ENCODE assay signal across 9 cellular contexts in genomic region chr7:38932509-38933168, GRCh38. TPM values are rescaled to one million over a fixed set of nuclear protein-coding genes. Genes with fewer than 3 reads are reported as not detected.
DNase-seq lines count a peak whose midpoint lies in the region; ATAC-seq and TF ChIP-seq lines count a peak whose summit lies in the region.
"Had no signal": no experiment of that assay in that cellular context is flagged by ENCODE, and none has a peak within 500 bp of the region (broad histone marks: within the 10 kb centered on the region; RNA-seq: fewer than 3 reads in every experiment).

No MANE protein-coding gene starts in this region.

- H3K4me1 Mint-ChIP-seq in activated T-cell treated with anti-CD3 and anti-CD28 coated beads, Interleukin-2, amount 50 U/mL, for 72 hours (ENCODE audit: low read depth): no peaks in the 10 kb centered on the region

- DNase-seq in Caki2 (ENCODE audit: low read depth) (peak; percentile 50), HT-29 (ENCODE audit: low spot score) (peak; percentile 87), head of caudate nucleus (peak; percentile 13 to 84 (median 59)), prostate gland (ENCODE audit: low spot score) (peak; percentile 40), cerebellar nuclear complex (lab: John Stamatoyannopoulos, UW) (no peak)
- peak; percentile 57 to 60 for DNase-seq in activated T-cell treated with anti-CD3 and anti-CD28 coated beads, Interleukin-2, amount 50 U/mL, for 72 hours

- no peaks in the 10 kb centered on the region for H3K9me2 ChIP-seq in OCI-LY1 (ENCODE audit: low read depth, low read length)

- no peaks in the 10 kb centered on the region for H3K27me3 ChIP-seq in OCI-LY1 (ENCODE audit: insufficient read depth, low read length)
- H3K27me3 ChIP-seq in prostate gland (replicated peaks; ENCODE audit: insufficient read depth): no peaks in the 10 kb centered on the region

- no peak overlapping the region for H2AFZ ChIP-seq in OCI-LY1 (ENCODE audit: low read length)

- TF ChIP-seq CTCF in OCI-LY1 (IDR thresholded peaks at IDR 0.05; ENCODE audit: low read length): peak; percentile 100
- peak; percentile 54 to 73 (median 62) for TF ChIP-seq CTCF in prostate gland (IDR thresholded peaks at IDR 0.05)

- no peaks in the 10 kb centered on the region for H4K20me1 ChIP-seq in OCI-LY1 (ENCODE audit: insufficient read depth, low read length)

- H3F3A ChIP-seq in OCI-LY1 (ENCODE audit: insufficient read depth, low read length): no peaks in the 10 kb centered on the region

- intact Hi-C loops in head of caudate nucleus (cut with DNase I) (loop anchor here (10.0 kb wide), 1 partner anchor 532 kb away; no protein-coding TSS in a partner anchor), prostate gland (cut with DNase I) (loop anchor here (5.0 kb wide), 1 partner anchor 135 kb away; no protein-coding TSS in a partner anchor)

- no peaks in the 10 kb centered on the region for H3K79me2 ChIP-seq in OCI-LY1 (ENCODE audit: insufficient read depth, low read length)

- H3K4me3 Mint-ChIP-seq in activated T-cell treated with anti-CD3 and anti-CD28 coated beads, Interleukin-2, amount 50 U/mL, for 72 hours: no peak overlapping the region

- H3K27ac ChIP-seq in OCI-LY1 (ENCODE audit: low read depth, low read length, poor library complexity, severe bottlenecking) (no peak overlapping the region), prostate gland (no peak overlapping the region)

- ATAC-seq in GM19438 (IDR thresholded peaks at IDR 0.05; ENCODE audit: low read depth, unreplicated experiment): peak; percentile 89
- ATAC-seq in activated T-cell treated with anti-CD3 and anti-CD28 coated beads, Interleukin-2, amount 50 U/mL, for 72 hours (replicated peaks in 1 of 2): no peak

- TF ChIP-seq POLR2A in prostate gland (IDR thresholded peaks at IDR 0.05): no peak

- H3K4me3 ChIP-seq in OCI-LY1 (ENCODE audit: low read depth, low read length, poor library complexity, severe bottlenecking) (no peak overlapping the region), prostate gland (no peak overlapping the region)

- no peak overlapping the region for H3K27ac Mint-ChIP-seq in activated T-cell treated with anti-CD3 and anti-CD28 coated beads, Interleukin-2, amount 50 U/mL, for 72 hours

- in situ Hi-C loops in Caki2 (cut with HindIII; ENCODE audit: low pct_unique_long_range_greater_than_20kb, low sequenced_read_pairs): no loop called here

- H3K9me3 ChIP-seq in OCI-LY1 (ENCODE audit: low read length) (no peaks in the 10 kb centered on the region), prostate gland (no peaks in the 10 kb centered on the region)

- no peak overlapping the region for H3K9ac ChIP-seq in OCI-LY1 (ENCODE audit: low read length)

- no peaks in the 10 kb centered on the region for H3K4me1 ChIP-seq in OCI-LY1 (ENCODE audit: insufficient read depth, low read length, severe bottlenecking)
- no peaks in the 10 kb centered on the region for H3K4me1 ChIP-seq in prostate gland (replicated peaks)

- H3K36me3 Mint-ChIP-seq in activated T-cell treated with anti-CD3 and anti-CD28 coated beads, Interleukin-2, amount 50 U/mL, for 72 hours (ENCODE audit: insufficient read depth in 2 of 2): no peaks in the 10 kb centered on the region

- no peaks in the 10 kb centered on the region for H3K27me3 Mint-ChIP-seq in activated T-cell treated with anti-CD3 and anti-CD28 coated beads, Interleukin-2, amount 50 U/mL, for 72 hours (ENCODE audit: low read depth)

- H3K9me3 Mint-ChIP-seq in activated T-cell treated with anti-CD3 and anti-CD28 coated beads, Interleukin-2, amount 50 U/mL, for 72 hours: no peaks in the 10 kb centered on the region

- 29% methylated on average over 6 of the region's 6 CpGs for WGBS in prostate gland

- no peak overlapping the region for H3K4me2 ChIP-seq in OCI-LY1 (ENCODE audit: low read length)

- no peaks in the 10 kb centered on the region for H3K36me3 ChIP-seq in OCI-LY1 (ENCODE audit: insufficient read depth, low read length)
- no peaks in the 10 kb centered on the region for H3K36me3 ChIP-seq in prostate gland

RNA-seq across cellular contexts. Expression of gene VPS41, which starts 23.6 kb away (rescaled TPM):
- 19.1 and 30.3 TPM in 2 replicates for total RNA-seq in Caki2 (2014; rRNA removed; shearing (Covaris generic); ENCODE audit: low replicate concordance)
- 11.4 and 14.2 TPM in 2 replicates for total RNA-seq in HT-29 (2014; rRNA removed; shearing (Covaris generic))
- total RNA-seq in activated T-cell treated with anti-CD3 and anti-CD28 coated beads, Interleukin-2, amount 50 U/mL, for 72 hours: 10 to 100 TPM; 61.1 to 64.9 TPM
- total RNA-seq in prostate gland: 10 to 100 TPM; 30.8 to 39.7 TPM

RNA-seq across cellular contexts. Expression of gene POU6F2, which starts 45.1 kb away (rescaled TPM):
- not detected in 2 replicates for total RNA-seq in Caki2 (2014; rRNA removed; shearing (Covaris generic); ENCODE audit: low replicate concordance)
- total RNA-seq in HT-29 (2014; rRNA removed; shearing (Covaris generic)): not detected in 2 replicates
- total RNA-seq in activated T-cell treated with anti-CD3 and anti-CD28 coated beads, Interleukin-2, amount 50 U/mL, for 72 hours: under 1 TPM; 0.14 to 0.16 TPM
- 1 to 10 TPM in 1 of 2 donors, not detected in 1; 2.4 TPM for total RNA-seq in prostate gland
- total RNA-seq: subcutaneous adipose tissue had no signal

Comparison
In these comparisons a context has a peak if more than half of its experiments do, and no peak if none do; other contexts are left out.
1. DNase-seq: peak in Caki2 (single experiment), HT-29 (single experiment), activated T-cell treated with anti-CD3 and anti-CD28 coated beads, Interleukin-2, amount 50 U/mL, for 72 hours (2 of 2), head of caudate nucleus (42 of 42) and prostate gland (single experiment); none in cerebellar nuclear complex (0 of 2).